20 cellular contexts compared by ENCODE assay signal in genomic region chr3:35724106-35724505, GRCh38.
"Had no signal": no experiment of that assay in that cellular context is flagged by ENCODE, and none has a peak within 500 bp of the region (broad histone marks: within the 10 kb centered on the region; RNA-seq: fewer than 3 reads in every experiment).

No MANE protein-coding gene starts in this region.

- H3K27ac ChIP-seq: adrenal gland, ascending aorta, brain microvascular endothelial cell, neutrophil, pancreas, thoracic aorta, vagina had no signal

- ATAC-seq: activated T-cell treated with anti-CD3 and anti-CD28 coated beads, Interleukin-2, amount 50 U/mL, for 4 hours; esophagus mucosa; left ventricle myocardium superior; natural killer cell treated with Interleukin-12 subunit alpha and Interleukin-12 subunit beta and Interleukin-15 and Interleukin-18, amount 100 ng/mL, for 72 hours; pancreas; right cardiac atrium had no signal

- H3K4me3 ChIP-seq: adrenal gland, ascending aorta, pancreas, thoracic aorta, vagina had no signal

- DNase-seq: activated CD8-positive, alpha-beta memory T cell treated with anti-CD3 and anti-CD28 coated beads, Interleukin-2, amount 50 U/mL, for 48 hours; activated naive CD4-positive, alpha-beta T cell; activated T-cell treated with anti-CD3 and anti-CD28 coated beads, Interleukin-2, amount 50 U/mL, for 4 hours; adrenal gland; brain microvascular endothelial cell; effector CD4-positive, alpha-beta T cell; hippocampal formation; kidney glomerular epithelial cell; left ventricle myocardium superior; mammary epithelial cell; pancreas; right cardiac atrium; small intestine; stimulated activated naive CD4-positive, alpha-beta T cell had no signal

- H3K9me3 ChIP-seq: adrenal gland, ascending aorta, neutrophil, pancreas, thoracic aorta, vagina had no signal

- H3K27me3 ChIP-seq: adrenal gland, ascending aorta, brain microvascular endothelial cell, neutrophil, pancreas, vagina had no signal

- H3K4me1 ChIP-seq: adrenal gland, ascending aorta, pancreas, vagina had no signal

- H3K36me3 ChIP-seq: adrenal gland, ascending aorta, brain microvascular endothelial cell, neutrophil, pancreas, thoracic aorta, vagina had no signal
